In the genomic region with DNA sequence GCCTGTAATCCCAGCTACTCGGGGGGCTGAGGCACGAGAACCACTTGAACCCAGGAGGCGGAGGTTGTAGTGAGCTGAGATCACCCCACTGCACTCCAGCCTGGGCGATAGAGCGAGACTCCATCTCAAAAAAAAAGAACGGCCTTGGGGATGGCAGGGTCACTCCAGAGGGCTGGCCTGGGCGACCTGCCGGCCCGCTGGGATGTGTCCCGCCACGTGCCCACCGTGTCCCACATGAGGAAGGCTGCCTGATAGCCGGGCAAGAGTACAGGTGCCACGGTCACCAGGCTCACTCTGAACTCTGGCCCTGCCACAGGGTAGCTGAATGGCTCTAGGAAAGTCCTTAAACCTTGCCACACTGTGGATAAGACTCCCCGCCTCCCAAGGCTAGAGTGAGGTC, we compare ENCODE assay signal across 19 cellular contexts.
"Had no signal": no experiment of that assay in that cellular context is flagged by ENCODE, and none has a peak within 500 bp of the region (broad histone marks: within the 10 kb centered on the region; RNA-seq: fewer than 3 reads in every experiment).

No MANE protein-coding gene starts in this region.

- H3K27me3 ChIP-seq: foreskin keratinocyte, hepatocyte, neural progenitor cell, right lobe of liver, testis, transverse colon had no signal

- FAIRE-seq: colon had no signal

- DNase-seq: effector memory CD8-positive, alpha-beta T cell; head of caudate nucleus; left colon; left ventricle myocardium superior; naive thymus-derived CD8-positive, alpha-beta T cell; occipital lobe; psoas muscle; retina; stimulated activated CD4-positive, alpha-beta T cell treated with anti-CD3 and anti-CD28 coated beads, Interleukin-4, amount 100 ng/mL, for 1 hour; testis; transverse colon had no signal

- H3K4me3 ChIP-seq: hepatocyte, mucosa of descending colon, neural progenitor cell, psoas muscle, right lobe of liver, testis, transverse colon had no signal

- H3K4me1 ChIP-seq: foreskin keratinocyte, neural progenitor cell, psoas muscle, right lobe of liver, testis had no signal

- H3K27ac ChIP-seq: epithelial cell of prostate, foreskin keratinocyte, hepatocyte, neural progenitor cell, parathyroid adenoma, psoas muscle, right lobe of liver, testis, transverse colon had no signal

- H3K4me2 ChIP-seq: hepatocyte, neural progenitor cell had no signal

- H3K36me3 ChIP-seq: neural progenitor cell had no signal

- H2AFZ ChIP-seq: hepatocyte, neural progenitor cell, parathyroid adenoma had no signal

- H3K9me3 ChIP-seq: mucosa of descending colon, psoas muscle, right lobe of liver, testis, transverse colon had no signal

- H3K79me2 ChIP-seq: hepatocyte, parathyroid adenoma had no signal

- H3K9ac ChIP-seq: neural progenitor cell, parathyroid adenoma had no signal
